In the genomic region with DNA sequence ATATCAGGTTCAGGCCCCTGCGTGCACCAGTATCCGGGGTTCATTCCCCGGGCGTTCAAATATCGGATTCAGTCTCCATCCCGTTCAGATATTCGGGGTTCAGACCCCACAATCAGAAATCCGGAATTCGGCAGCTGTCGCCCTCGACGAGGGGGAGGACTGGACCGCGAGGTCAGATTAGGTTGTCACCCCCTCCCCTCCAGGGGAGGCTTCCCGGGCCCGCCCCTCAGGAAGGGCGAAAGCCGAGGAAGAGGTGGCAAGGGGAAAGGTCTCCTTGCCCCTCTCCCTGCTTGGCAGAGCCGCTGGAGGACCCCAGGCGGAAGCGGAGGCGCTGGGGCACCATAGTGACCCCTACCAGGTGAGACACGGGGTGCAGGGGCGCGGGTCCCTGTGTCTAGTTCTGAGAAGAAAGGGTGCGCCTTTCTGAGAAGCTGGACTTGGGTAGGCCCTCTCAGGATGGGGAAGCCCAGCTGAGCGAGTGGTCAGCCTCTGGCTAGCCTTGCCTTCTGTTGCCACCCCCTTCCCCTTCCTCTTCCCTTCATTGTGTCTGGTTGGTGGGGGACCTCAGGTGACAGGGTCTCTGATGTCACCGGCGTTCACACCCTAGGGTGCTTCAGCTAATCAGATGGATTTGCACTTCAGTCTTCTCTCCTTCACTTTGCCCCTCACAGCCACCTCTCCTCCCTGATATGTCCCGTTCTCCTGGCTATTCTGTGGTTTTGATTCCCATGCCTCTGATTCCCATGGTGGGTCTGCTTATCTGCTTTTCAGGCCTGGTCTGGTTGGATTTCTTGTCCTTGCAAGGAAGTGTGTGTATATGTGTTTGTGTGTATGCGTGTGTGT, we compare ENCODE assay signal across 8 cellular contexts. TPM values are rescaled to one million over a fixed set of nuclear protein-coding genes. Genes with fewer than 3 reads are reported as not detected.
DNase-seq lines count a peak whose midpoint lies in the region; ATAC-seq and TF ChIP-seq lines count a peak whose summit lies in the region.

No MANE protein-coding gene starts in this region.

- H3K14ac ChIP-seq in trophoblast cell (ENCODE audit: low read length) = peak overlapping the region; percentile 29

- H2BK5ac ChIP-seq in trophoblast cell (ENCODE audit: low read depth, low read length, poor library complexity) = peak overlapping the region; percentile 44

- H3K4me3 ChIP-seq in HAP-1 (peak overlapping the region; percentile 73), cardiac muscle cell (peak overlapping the region; percentile 64), trophoblast cell (ENCODE audit: low read depth, low read length) (peak overlapping the region; percentile 96)

- no peak overlapping the region for H2AFZ ChIP-seq in trophoblast cell (ENCODE audit: insufficient read depth, low read length, poor library complexity)

- H3K4me1 ChIP-seq in HAP-1 (peaks cover 4% of the 10 kb centered on the region; the same call in 1 of the 2 replicates), cardiac muscle cell (ENCODE audit: low read depth) (peaks cover 17% of the 10 kb centered on the region), trophoblast cell (ENCODE audit: control insufficient read depth in 1 of 2, insufficient read depth in 2 of 2, low read length in 2 of 2) (peaks cover 9 to 22% of the 10 kb centered on the region in 2 experiments)

- no peak overlapping the region for H2BK12ac ChIP-seq in trophoblast cell (ENCODE audit: low read length)

- H3K27me3 ChIP-seq in HAP-1 (ENCODE audit: low read depth) (no peaks in the 10 kb centered on the region), cardiac muscle cell (no peaks in the 10 kb centered on the region), trophoblast cell (ENCODE audit: insufficient read depth, low read length) (no peaks in the 10 kb centered on the region)

- peak overlapping the region; percentile 99 for H3K9ac ChIP-seq in trophoblast cell (ENCODE audit: low read length)

- H3K4me3 Mint-ChIP-seq in activated T-cell treated with anti-CD3 and anti-CD28 coated beads, Interleukin-2, amount 50 U/mL, for 72 hours = peak overlapping the region; percentile 88 to 91

- peak overlapping the region; percentile 69 for H3K27ac ChIP-seq in cardiac muscle cell
- no peak overlapping the region for H3K27ac ChIP-seq in trophoblast cell (ENCODE audit: low read depth, low read length)

- H3K36me3 ChIP-seq in HAP-1 (replicated peaks) (peaks cover 30% of the 10 kb centered on the region), cardiac muscle cell (peaks cover 9% of the 10 kb centered on the region), trophoblast cell (ENCODE audit: control insufficient read depth in 1 of 2, insufficient read depth in 2 of 2, low read length in 2 of 2) (peaks cover 34 to 36% of the 10 kb centered on the region in 2 experiments)

- H3K4me1 Mint-ChIP-seq in activated T-cell treated with anti-CD3 and anti-CD28 coated beads, Interleukin-2, amount 50 U/mL, for 72 hours (ENCODE audit: low read depth) = peaks cover 31% of the 10 kb centered on the region

- in situ Hi-C loops in HAP-1 (cut with MboI; ENCODE audit: low sequenced_read_pairs) = no loop called here

- peak overlapping the region; percentile 84 for H4K91ac ChIP-seq in trophoblast cell (ENCODE audit: low read depth, low read length)

- DNase-seq in AML-193 (lab: John Stamatoyannopoulos, UW) = peak; percentile 15 to 41
- DNase-seq in HAP-1 (ENCODE audit: low spot score in 2 of 2) = no peak
- DNase-seq in activated T-cell treated with anti-CD3 and anti-CD28 coated beads, Interleukin-2, amount 50 U/mL, for 72 hours = peak; percentile 27 to 29
- peak; percentile 30 to 35 for DNase-seq in cardiac muscle cell (ENCODE audit: low read depth in 1 of 2, low spot score in 1 of 2)
- DNase-seq in trophoblast cell = peak in 1 of 2 donors; percentile 7
- DNase-seq in Ammon's horn (ENCODE audit: low spot score) = no peak

- H3K36me3 Mint-ChIP-seq in activated T-cell treated with anti-CD3 and anti-CD28 coated beads, Interleukin-2, amount 50 U/mL, for 72 hours (ENCODE audit: insufficient read depth in 2 of 2) = peaks cover 10 to 17% of the 10 kb centered on the region in 2 donors

- H3K79me1 ChIP-seq in trophoblast cell (ENCODE audit: low read length) = peaks cover 10% of the 10 kb centered on the region

- no peak overlapping the region for H3K23ac ChIP-seq in trophoblast cell (ENCODE audit: low read length)

- peak overlapping the region; percentile 85 for H3K27ac Mint-ChIP-seq in activated T-cell treated with anti-CD3 and anti-CD28 coated beads, Interleukin-2, amount 50 U/mL, for 72 hours

- no peak overlapping the region for H3K18ac ChIP-seq in trophoblast cell (ENCODE audit: low read length)

- H3K4ac ChIP-seq in trophoblast cell (ENCODE audit: low read depth, low read length) = peak overlapping the region; percentile 25

- ATAC-seq in activated T-cell treated with anti-CD3 and anti-CD28 coated beads, Interleukin-2, amount 50 U/mL, for 72 hours (replicated peaks in 1 of 2) = no peak
- no peak for ATAC-seq in GM21529 (IDR thresholded peaks at IDR 0.05; ENCODE audit: unreplicated experiment)
- no peak for ATAC-seq in GM19397 (IDR thresholded peaks at IDR 0.05; ENCODE audit: unreplicated experiment)

- peak overlapping the region; percentile 8 for H2AK5ac ChIP-seq in trophoblast cell (ENCODE audit: low read length)

- no peak for TF ChIP-seq CTCF in cardiac muscle cell (IDR thresholded peaks at IDR 0.05; ENCODE audit: low read depth, low read length)

- H3K9me3 ChIP-seq in HAP-1 (peaks cover 6% of the 10 kb centered on the region), cardiac muscle cell (ENCODE audit: low read depth) (no peaks in the 10 kb centered on the region), trophoblast cell (ENCODE audit: insufficient read depth, low read depth, low read length) (no peaks in the 10 kb centered on the region)

- H3K4me2 ChIP-seq in trophoblast cell (ENCODE audit: low read length) = peak overlapping the region; percentile 93

- peak overlapping the region; percentile 1 for H4K8ac ChIP-seq in trophoblast cell (ENCODE audit: low read depth, low read length)

- peak overlapping the region; percentile 1 for H2BK120ac ChIP-seq in trophoblast cell (ENCODE audit: insufficient read depth, low read length, poor library complexity)

- peak overlapping the region; percentile 6 for H4K12ac ChIP-seq in trophoblast cell (ENCODE audit: low read depth, low read length)

- WGBS in trophoblast cell (ENCODE audit: extremely low coverage, insufficient coverage, insufficient read length) = no CpG with 5 or more reads among the region's 31 CpGs

- peaks cover 15% of the 10 kb centered on the region for H3K79me2 ChIP-seq in trophoblast cell (ENCODE audit: control insufficient read depth, insufficient read depth, low read length, poor library complexity)

- no peaks in the 10 kb centered on the region for H3K9me3 Mint-ChIP-seq in activated T-cell treated with anti-CD3 and anti-CD28 coated beads, Interleukin-2, amount 50 U/mL, for 72 hours

- no peaks in the 10 kb centered on the region for H3K27me3 Mint-ChIP-seq in activated T-cell treated with anti-CD3 and anti-CD28 coated beads, Interleukin-2, amount 50 U/mL, for 72 hours (ENCODE audit: low read depth)

RNA-seq across cellular contexts. Expression of gene TAOK2, which starts 0.8 kb away (rescaled TPM):
- total RNA-seq in activated T-cell treated with anti-CD3 and anti-CD28 coated beads, Interleukin-2, amount 50 U/mL, for 72 hours = 10 to 100 TPM; 31.1 to 35.0 TPM
- 69.4 and 70.9 TPM in 2 replicates for total RNA-seq in cardiac muscle cell
- 25.8 and 36.2 TPM in 2 replicates for polyA plus RNA-seq in cardiac muscle cell
- 29.9 and 31.4 TPM in 2 replicates for polyA plus RNA-seq in trophoblast cell (2013)

RNA-seq across cellular contexts. Expression of gene TMEM219, which starts 12.6 kb away (rescaled TPM):
- total RNA-seq in activated T-cell treated with anti-CD3 and anti-CD28 coated beads, Interleukin-2, amount 50 U/mL, for 72 hours = 10 to 100 TPM; 84.5 to 84.7 TPM
- 73.7 and 110 TPM in 2 replicates for total RNA-seq in cardiac muscle cell
- 109 and 156 TPM in 2 replicates for polyA plus RNA-seq in cardiac muscle cell
- 69.5 and 73.2 TPM in 2 replicates for polyA plus RNA-seq in trophoblast cell (2013)

RNA-seq across cellular contexts. Expression of gene HIRIP3, which starts 20.9 kb away (rescaled TPM):
- total RNA-seq in activated T-cell treated with anti-CD3 and anti-CD28 coated beads, Interleukin-2, amount 50 U/mL, for 72 hours = 10 to 100 TPM; 38.8 to 45.8 TPM
- 22.2 and 25.6 TPM in 2 replicates for total RNA-seq in cardiac muscle cell
- 26.7 and 32.5 TPM in 2 replicates for polyA plus RNA-seq in cardiac muscle cell
- polyA plus RNA-seq in trophoblast cell (2013) = 8.1 and 9.7 TPM in 2 replicates

RNA-seq across cellular contexts. Expression of gene INO80E, which starts 21.5 kb away (rescaled TPM):
- total RNA-seq in activated T-cell treated with anti-CD3 and anti-CD28 coated beads, Interleukin-2, amount 50 U/mL, for 72 hours = 100 to 1,000 TPM in 1 of 2 donors, 10 to 100 TPM in 1; 98.5 to 116 TPM
- 83.7 and 167 TPM in 2 replicates for total RNA-seq in cardiac muscle cell
- 17.1 and 19.0 TPM in 2 replicates for polyA plus RNA-seq in cardiac muscle cell
- polyA plus RNA-seq in trophoblast cell (2013) = 47.0 and 48.1 TPM in 2 replicates

RNA-seq across cellular contexts. Expression of gene DOC2A, which starts 36.3 kb away (rescaled TPM):
- total RNA-seq in activated T-cell treated with anti-CD3 and anti-CD28 coated beads, Interleukin-2, amount 50 U/mL, for 72 hours = under 1 TPM in 1 of 2 donors, not detected in 1; 0.43 TPM
- total RNA-seq in cardiac muscle cell = 1.6 and 7.2 TPM in 2 replicates
- 3.3 and 6.9 TPM in 2 replicates for polyA plus RNA-seq in cardiac muscle cell
- 0.57 and 0.79 TPM in 2 replicates for polyA plus RNA-seq in trophoblast cell (2013)

Comparison
In these comparisons a context has a peak if more than half of its experiments do, and no peak if none do; other contexts are left out.
1. DNase-seq: peak in AML-193 (2 of 2), activated T-cell treated with anti-CD3 and anti-CD28 coated beads, Interleukin-2, amount 50 U/mL, for 72 hours (2 of 2) and cardiac muscle cell (2 of 2); none in HAP-1 (0 of 2) and Ammon's horn (single experiment).
2. Peak in every context shown above with its lines, with median percentiles within 50 percentile points of each other: H3K4me3 ChIP-seq.